ENCODE assay signal across 12 cellular contexts in the genomic region with DNA sequence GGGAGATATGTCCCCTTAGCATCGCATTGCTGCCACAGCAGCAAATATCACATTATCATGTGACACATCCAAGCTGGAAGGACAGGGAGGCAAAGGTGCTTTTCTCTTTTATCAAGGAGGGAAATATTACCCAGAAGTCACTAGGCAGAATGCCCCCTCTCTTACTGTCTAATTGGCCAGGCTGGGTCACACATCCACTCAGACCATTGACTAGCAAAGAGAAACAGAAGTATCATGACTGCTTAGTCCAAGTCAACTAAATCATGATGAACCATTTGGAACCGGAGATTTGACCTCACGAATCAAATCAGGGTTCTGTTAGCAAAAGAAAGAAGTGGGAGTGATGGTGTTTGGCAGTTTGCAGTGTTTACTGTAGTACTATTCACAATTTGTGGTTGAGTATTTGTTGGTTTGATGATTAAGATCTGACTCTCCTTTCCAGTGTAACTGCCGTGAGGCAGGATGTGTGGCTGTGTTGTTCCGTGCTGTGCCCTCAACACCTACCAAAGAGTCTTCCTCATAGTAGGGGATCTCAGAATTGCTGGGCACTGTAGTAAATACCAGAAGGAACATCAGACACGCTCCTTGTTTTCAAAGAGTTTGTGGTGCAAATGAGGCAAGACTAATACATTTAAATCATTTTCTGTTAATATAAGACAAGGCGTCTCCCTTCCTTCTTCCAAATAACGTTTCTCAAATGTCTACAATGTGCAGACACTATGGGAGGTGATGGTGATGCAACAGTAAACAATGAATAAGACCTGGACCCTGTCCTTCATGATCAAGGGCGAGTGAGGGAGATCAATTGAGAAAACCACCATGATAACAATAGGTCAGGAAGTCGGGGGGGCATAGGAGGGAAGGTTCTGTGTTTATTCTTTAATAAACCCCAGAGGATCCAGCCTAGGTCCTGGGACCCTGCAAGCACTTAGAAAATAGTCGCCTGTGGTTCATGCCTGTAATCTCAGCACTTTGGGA.
DNase-seq lines count a peak whose midpoint lies in the region; ATAC-seq and TF ChIP-seq lines count a peak whose summit lies in the region.
"Had no signal": no experiment of that assay in that cellular context is flagged by ENCODE, and none has a peak within 500 bp of the region (broad histone marks: within the 10 kb centered on the region; RNA-seq: fewer than 3 reads in every experiment).

No MANE protein-coding gene starts in this region.

- H3K27me3 ChIP-seq in Panc1 (ENCODE audit: control insufficient read depth, insufficient read depth, low read length) (no peaks in the 10 kb centered on the region; the same call in 1 of the 2 replicates), ovary (no peaks in the 10 kb centered on the region)
- H3K27me3 ChIP-seq: uterus had no signal

- H3K9me3 ChIP-seq in Panc1 (ENCODE audit: control insufficient read depth, insufficient read depth, low read depth, low read length) (no peaks in the 10 kb centered on the region), ovary (no peaks in the 10 kb centered on the region)
- H3K9me3 ChIP-seq: uterus had no signal

- H3K4me1 Mint-ChIP-seq in activated naive CD4-positive, alpha-beta T cell treated with anti-CD3 and anti-CD28 coated beads, Interleukin-2, amount 10 ng/mL, durations not matched to agents 7 days and 5 days = peaks cover 17% of the 10 kb centered on the region
- peaks cover 11% of the 10 kb centered on the region in 2 donors for H3K4me1 Mint-ChIP-seq in natural killer cell treated with Interleukin-12 subunit alpha and Interleukin-12 subunit beta and Interleukin-15 and Interleukin-18, amount 100 ng/mL, for 72 hours (ENCODE audit: low read depth in 2 of 2)

- peaks cover 3% of the 10 kb centered on the region for H3K9me3 Mint-ChIP-seq in activated naive CD4-positive, alpha-beta T cell treated with anti-CD3 and anti-CD28 coated beads, Interleukin-2, amount 10 ng/mL, durations not matched to agents 7 days and 5 days
- no peaks in the 10 kb centered on the region for H3K9me3 Mint-ChIP-seq in natural killer cell treated with Interleukin-12 subunit alpha and Interleukin-12 subunit beta and Interleukin-15 and Interleukin-18, amount 100 ng/mL, for 72 hours

- H3K4me3 ChIP-seq in Panc1 (ENCODE audit: low read depth in 2 of 2, low read length in 2 of 2) (no peak overlapping the region), ovary (no peak overlapping the region)
- H3K4me3 ChIP-seq: uterus had no signal

- TF ChIP-seq CTCF in Panc1 (IDR thresholded peaks at IDR 0.05) = no peak
- no peak for TF ChIP-seq CTCF in ovary (IDR thresholded peaks at IDR 0.05)

- H3K27ac Mint-ChIP-seq in activated naive CD4-positive, alpha-beta T cell treated with anti-CD3 and anti-CD28 coated beads, Interleukin-2, amount 10 ng/mL, durations not matched to agents 7 days and 5 days = peak overlapping the region; percentile 34
- H3K27ac Mint-ChIP-seq in natural killer cell treated with Interleukin-12 subunit alpha and Interleukin-12 subunit beta and Interleukin-15 and Interleukin-18, amount 100 ng/mL, for 72 hours = peak overlapping the region; percentile 55 to 61

- H3K4me1 ChIP-seq in Panc1 (ENCODE audit: control insufficient read depth, insufficient read depth, low read length) = no peaks in the 10 kb centered on the region
- H3K4me1 ChIP-seq in ovary (ENCODE audit: insufficient read depth) = no peaks in the 10 kb centered on the region
- H3K4me1 ChIP-seq: uterus had no signal

- CTCF ChIA-PET in Panc1 (lab: Charles Lee) = no interaction called here
- CTCF ChIA-PET in activated naive CD4-positive, alpha-beta T cell treated with anti-CD3 and anti-CD28 coated beads, Interleukin-2, amount 10 ng/mL, durations not matched to agents 7 days and 5 days (lab: Charles Lee) = no interaction called here

- H3K36me3 ChIP-seq in Panc1 (ENCODE audit: control insufficient read depth, insufficient read depth, low read length) (no peaks in the 10 kb centered on the region), ovary (no peaks in the 10 kb centered on the region)
- H3K36me3 ChIP-seq: uterus had no signal

- POLR2A ChIA-PET in Panc1 (lab: Charles Lee) = no interaction called here

- intact Hi-C loops in Panc1 (cut with micrococcal nuclease; ENCODE audit: unreplicated experiment) (no loop called here), ovary (cut with DNase I) (no loop called here)

- no peak for TF ChIP-seq EP300 in ovary (IDR thresholded peaks at IDR 0.05)

- no peaks in the 10 kb centered on the region for H3K36me3 Mint-ChIP-seq in activated naive CD4-positive, alpha-beta T cell treated with anti-CD3 and anti-CD28 coated beads, Interleukin-2, amount 10 ng/mL, durations not matched to agents 7 days and 5 days
- no peaks in the 10 kb centered on the region for H3K36me3 Mint-ChIP-seq in natural killer cell treated with Interleukin-12 subunit alpha and Interleukin-12 subunit beta and Interleukin-15 and Interleukin-18, amount 100 ng/mL, for 72 hours

- no peak overlapping the region for H3K4me3 Mint-ChIP-seq in activated naive CD4-positive, alpha-beta T cell treated with anti-CD3 and anti-CD28 coated beads, Interleukin-2, amount 10 ng/mL, durations not matched to agents 7 days and 5 days
- H3K4me3 Mint-ChIP-seq in natural killer cell treated with Interleukin-12 subunit alpha and Interleukin-12 subunit beta and Interleukin-15 and Interleukin-18, amount 100 ng/mL, for 72 hours = peak overlapping the region; percentile 59

- BruUV-seq in Panc1 (replicated peaks; lab: Mats Ljungman, UMichigan) = no TSS peak

- WGBS in ovary, 3 donors = 67 to 72% (median 69%) methylated on average over 11 of the region's 11 CpGs

- peak; percentile 53 for ATAC-seq in Panc1
- peak; percentile 86 to 95 for ATAC-seq in natural killer cell treated with Interleukin-12 subunit alpha and Interleukin-12 subunit beta and Interleukin-15 and Interleukin-18, amount 100 ng/mL, for 72 hours
- ATAC-seq in GM21825 (IDR thresholded peaks at IDR 0.05; ENCODE audit: unreplicated experiment) = no peak

- peaks cover 4% of the 10 kb centered on the region for H3K27me3 Mint-ChIP-seq in activated naive CD4-positive, alpha-beta T cell treated with anti-CD3 and anti-CD28 coated beads, Interleukin-2, amount 10 ng/mL, durations not matched to agents 7 days and 5 days
- peaks cover 0 to 9% of the 10 kb centered on the region in 2 donors for H3K27me3 Mint-ChIP-seq in natural killer cell treated with Interleukin-12 subunit alpha and Interleukin-12 subunit beta and Interleukin-15 and Interleukin-18, amount 100 ng/mL, for 72 hours

- H3K27ac ChIP-seq in Panc1 (ENCODE audit: low read length) (no peak overlapping the region), ovary (no peak overlapping the region)
- H3K27ac ChIP-seq: parathyroid adenoma, uterus had no signal

- TF ChIP-seq POLR2A in ovary (IDR thresholded peaks at IDR 0.05) = no peak

- in situ Hi-C loops in Panc1 (cut with HindIII; ENCODE audit: low pct_unique_long_range_greater_than_20kb, low sequenced_read_pairs) = no loop called here

- DNase-seq in activated effector memory CD4-positive, alpha-beta T cell treated with anti-CD3 and anti-CD28 coated beads, Interleukin-2, amount 50 U/mL, for 16 hours = peak; percentile 68
- DNase-seq in activated effector memory CD4-positive, alpha-beta T cell treated with Interleukin-2 at 50 U/mL for 16 hours = no peak
- DNase-seq in Panc1 (ENCODE audit: low read depth, low spot score) (no peak), ovary (no peak), medulla oblongata (ENCODE audit: extremely low spot score) (no peak)
- peak; percentile 48 for DNase-seq in activated naive CD4-positive, alpha-beta T cell treated with anti-CD3 and anti-CD28 coated beads, Interleukin-2, amount 10 ng/mL, durations not matched to agents 7 days and 5 days
- DNase-seq in natural killer cell treated with Interleukin-12 subunit alpha and Interleukin-12 subunit beta and Interleukin-15 and Interleukin-18, amount 100 ng/mL, for 72 hours (ENCODE audit: low spot score) = no peak
- DNase-seq: NCI-H2029 treated with DMSO at 0.1 percent for 48 hours, SIG-M5, uterus had no signal

Comparison
In these comparisons a context has a peak if more than half of its experiments do, and no peak if none do; other contexts are left out.
1. DNase-seq: peak in activated effector memory CD4-positive, alpha-beta T cell treated with anti-CD3 and anti-CD28 coated beads, Interleukin-2, amount 50 U/mL, for 16 hours (single experiment) and activated naive CD4-positive, alpha-beta T cell treated with anti-CD3 and anti-CD28 coated beads, Interleukin-2, amount 10 ng/mL, durations not matched to agents 7 days and 5 days (single experiment); none in activated effector memory CD4-positive, alpha-beta T cell treated with Interleukin-2 at 50 U/mL for 16 hours (single experiment), Panc1 (single experiment), natural killer cell treated with Interleukin-12 subunit alpha and Interleukin-12 subunit beta and Interleukin-15 and Interleukin-18, amount 100 ng/mL, for 72 hours (single experiment), ovary (0 of 5) and medulla oblongata (single experiment).